Comparison of ENCODE assay signal across 8 cellular contexts in genomic region chr10:29379797-29380509, GRCh38.
DNase-seq lines count a peak whose midpoint lies in the region; ATAC-seq and TF ChIP-seq lines count a peak whose summit lies in the region.
"Not testable (repeated sequence)": the region's sequence is repeated elsewhere in the genome, so short reads cannot be mapped to it uniquely, and the experiment has no call there.

No MANE protein-coding gene starts in this region.

- not testable (repeated sequence) for TF ChIP-seq CTCF in A673 (conservative IDR thresholded peaks at IDR 0.05; ENCODE audit: low read depth, low read length); GM23338 (conservative IDR thresholded peaks at IDR 0.05; ENCODE audit: low read depth in 2 of 2); nephron (IDR thresholded peaks at IDR 0.05; ENCODE audit: unreplicated experiment in 3 of 3)

- H3K4me1 Mint-ChIP-seq in GM23338: peaks cover 16% of the 10 kb centered on the region
- not testable (repeated sequence) for H3K4me1 Mint-ChIP-seq in activated CD4-positive, alpha-beta memory T cell treated with anti-CD3 and anti-CD28 coated beads for 36 hours (ENCODE audit: low read depth); nephron
- H3K4me1 Mint-ChIP-seq in activated naive CD8-positive, alpha-beta T cell treated with anti-CD3 and anti-CD28 coated beads for 36 hours: peaks cover 11% of the 10 kb centered on the region
- peaks cover 12% of the 10 kb centered on the region for H3K4me1 Mint-ChIP-seq in stimulated activated naive CD8-positive, alpha-beta T cell treated with anti-CD3 and anti-CD28 coated beads, Interleukin-15, amount 100 ng/mL, for 72 hours

- not testable (repeated sequence) for H3K4me2 ChIP-seq in GM23338

- H3K9me3 Mint-ChIP-seq in GM23338; activated CD4-positive, alpha-beta memory T cell treated with anti-CD3 and anti-CD28 coated beads for 36 hours; activated naive CD8-positive, alpha-beta T cell treated with anti-CD3 and anti-CD28 coated beads for 36 hours; nephron; stimulated activated naive CD8-positive, alpha-beta T cell treated with anti-CD3 and anti-CD28 coated beads, Interleukin-15, amount 100 ng/mL, for 72 hours: not testable (repeated sequence)

- H3K9me2 ChIP-seq in GM23338 (ENCODE audit: insufficient read depth): not testable (repeated sequence)

- H3K4me3 ChIP-seq in A673 (ENCODE audit: low read depth, low read length, poor library complexity, severe bottlenecking) (peak overlapping the region; percentile 8), endocrine pancreas (ENCODE audit: control insufficient read depth, insufficient read depth, low read length) (peak overlapping the region; percentile 22)
- not testable (repeated sequence) for H3K4me3 ChIP-seq in GM23338

- TSS peak; percentile 94 for BruUV-seq in A673 (replicated peaks; lab: Mats Ljungman, UMichigan)

- H3K27ac ChIP-seq in A673 (ENCODE audit: low read depth, low read length, poor library complexity, severe bottlenecking): peak overlapping the region; percentile 92
- 0 out of 2 replicates have a peak overlapping the region, but pooled peaks have one; percentile 26 for H3K27ac ChIP-seq in GM23338 (ENCODE audit: low read depth)

- not testable (repeated sequence) for H3K4me3 Mint-ChIP-seq in GM23338; activated CD4-positive, alpha-beta memory T cell treated with anti-CD3 and anti-CD28 coated beads for 36 hours; activated naive CD8-positive, alpha-beta T cell treated with anti-CD3 and anti-CD28 coated beads for 36 hours
- peak overlapping the region in 1 of 3 experiments; percentile 7 for H3K4me3 Mint-ChIP-seq in nephron
- H3K4me3 Mint-ChIP-seq in stimulated activated naive CD8-positive, alpha-beta T cell treated with anti-CD3 and anti-CD28 coated beads, Interleukin-15, amount 100 ng/mL, for 72 hours: peak overlapping the region; percentile 24 to 56

- H3K27ac Mint-ChIP-seq in GM23338; activated CD4-positive, alpha-beta memory T cell treated with anti-CD3 and anti-CD28 coated beads for 36 hours: not testable (repeated sequence)
- H3K27ac Mint-ChIP-seq in activated naive CD8-positive, alpha-beta T cell treated with anti-CD3 and anti-CD28 coated beads for 36 hours: peak overlapping the region; percentile 63
- H3K27ac Mint-ChIP-seq in nephron: peak overlapping the region; percentile 47 to 88 (median 60)
- peak overlapping the region; percentile 55 to 75 for H3K27ac Mint-ChIP-seq in stimulated activated naive CD8-positive, alpha-beta T cell treated with anti-CD3 and anti-CD28 coated beads, Interleukin-15, amount 100 ng/mL, for 72 hours

- H3K9ac ChIP-seq in endocrine pancreas (ENCODE audit: control insufficient read depth, insufficient read depth, low read length): not testable (repeated sequence)

- peak overlapping the region; percentile 66 for H2AFZ ChIP-seq in GM23338

- intact Hi-C loops in A673 (cut with micrococcal nuclease; ENCODE audit: unreplicated experiment): loop anchor here (5.0 kb wide), 3 partner anchors 67 to 718 kb away; no protein-coding TSS in a partner anchor
- intact Hi-C loops in activated CD4-positive, alpha-beta memory T cell treated with anti-CD3 and anti-CD28 coated beads for 36 hours (cut with micrococcal nuclease): not testable (repeated sequence)

- H3K9me3 ChIP-seq in A673 (ENCODE audit: low read depth, low read length, poor library complexity, severe bottlenecking); endocrine pancreas (ENCODE audit: control insufficient read depth, low read length): not testable (repeated sequence)

- not testable (repeated sequence) for H3K36me3 ChIP-seq in A673 (ENCODE audit: insufficient read depth, low read length, poor library complexity, severe bottlenecking); GM23338 (ENCODE audit: insufficient read depth); endocrine pancreas (ENCODE audit: control insufficient read depth, insufficient read depth, low read length)

- H3K27me3 Mint-ChIP-seq in GM23338 (ENCODE audit: insufficient read depth, low read depth, poor library complexity); activated CD4-positive, alpha-beta memory T cell treated with anti-CD3 and anti-CD28 coated beads for 36 hours; activated naive CD8-positive, alpha-beta T cell treated with anti-CD3 and anti-CD28 coated beads for 36 hours; nephron (ENCODE audit: low read depth); stimulated activated naive CD8-positive, alpha-beta T cell treated with anti-CD3 and anti-CD28 coated beads, Interleukin-15, amount 100 ng/mL, for 72 hours: not testable (repeated sequence)

- H3K4me1 ChIP-seq in A673 (ENCODE audit: insufficient read depth, low read length, poor library complexity, severe bottlenecking): peaks cover 41% of the 10 kb centered on the region
- H3K4me1 ChIP-seq in GM23338 (ENCODE audit: insufficient read depth); endocrine pancreas (ENCODE audit: control insufficient read depth, insufficient read depth, low read length): not testable (repeated sequence)

- CTCF ChIA-PET in A673 (lab: Charles Lee): interaction anchor here (1.5 kb wide), 1 partner anchor 15 kb away, joined by 3 read pairs; no protein-coding TSS in a partner anchor
- CTCF ChIA-PET in activated CD4-positive, alpha-beta memory T cell treated with anti-CD3 and anti-CD28 coated beads for 36 hours (lab: Charles Lee): not testable (repeated sequence)

- H3K36me3 Mint-ChIP-seq in GM23338 (ENCODE audit: low read depth); activated CD4-positive, alpha-beta memory T cell treated with anti-CD3 and anti-CD28 coated beads for 36 hours; activated naive CD8-positive, alpha-beta T cell treated with anti-CD3 and anti-CD28 coated beads for 36 hours; nephron (ENCODE audit: low read depth): not testable (repeated sequence)

- H3F3A ChIP-seq in GM23338 (replicated peaks; ENCODE audit: low read depth): not testable (repeated sequence)

- H4K20me1 ChIP-seq in GM23338 (replicated peaks; ENCODE audit: insufficient read depth): not testable (repeated sequence)

- ATAC-seq in GM23338: peak; percentile 43
- ATAC-seq in stimulated activated naive CD8-positive, alpha-beta T cell treated with anti-CD3 and anti-CD28 coated beads, Interleukin-15, amount 100 ng/mL, for 72 hours: peak; percentile 58

- DNase-seq in A673 (ENCODE audit: low spot score) (peak; percentile 42), M059J (ENCODE audit: low read depth) (peak; percentile 13)
- not testable (repeated sequence) for DNase-seq in GM23338 (ENCODE audit: low spot score); activated naive CD8-positive, alpha-beta T cell treated with anti-CD3 and anti-CD28 coated beads for 36 hours; stimulated activated naive CD8-positive, alpha-beta T cell treated with anti-CD3 and anti-CD28 coated beads, Interleukin-15, amount 100 ng/mL, for 72 hours
- DNase-seq in activated CD4-positive, alpha-beta memory T cell treated with anti-CD3 and anti-CD28 coated beads for 36 hours: peak; percentile 33

- not testable (repeated sequence) for H3K79me2 ChIP-seq in GM23338 (replicated peaks; ENCODE audit: insufficient read depth)

- H3K27me3 ChIP-seq in A673 (replicated peaks; ENCODE audit: insufficient read depth, low read depth, low read length, poor library complexity); GM23338 (ENCODE audit: insufficient read depth); endocrine pancreas (ENCODE audit: control insufficient read depth, insufficient read depth, low read length): not testable (repeated sequence)

- POLR2A ChIA-PET in A673 (lab: Charles Lee; ENCODE audit: low non-redundant PET); activated CD4-positive, alpha-beta memory T cell treated with anti-CD3 and anti-CD28 coated beads for 36 hours (lab: Charles Lee): not testable (repeated sequence)
